Comparison of ENCODE assay signal across 9 cellular contexts in genomic region chr1:150165622-150166612, GRCh38. TPM values are rescaled to one million over a fixed set of nuclear protein-coding genes. Genes with fewer than 3 reads are reported as not detected.
DNase-seq lines count a peak whose midpoint lies in the region; ATAC-seq and TF ChIP-seq lines count a peak whose summit lies in the region.
"Had no signal": no experiment of that assay in that cellular context is flagged by ENCODE, and none has a peak within 500 bp of the region (broad histone marks: within the 10 kb centered on the region; RNA-seq: fewer than 3 reads in every experiment).

No MANE protein-coding gene starts in this region.

- peak; percentile 26 to 45 (median 37) for DNase-seq in CD4-positive, CD25-positive, alpha-beta regulatory T cell
- peak; percentile 57 for DNase-seq in HCEC 1CT
- DNase-seq in Panc1 (ENCODE audit: low read depth, low spot score) = peak; percentile 36
- DNase-seq in activated naive CD4-positive, alpha-beta T cell treated with anti-CD3 and anti-CD28 coated beads for 36 hours = peak; percentile 73
- no peak for DNase-seq in NCI-H226
- DNase-seq in superior temporal gyrus (ENCODE audit: extremely low spot score) = no peak

- H3K4me3 ChIP-seq in CD4-positive, CD25-positive, alpha-beta regulatory T cell (ENCODE audit: low read depth, low read length) = no peak overlapping the region
- H3K4me3 ChIP-seq in Panc1 (ENCODE audit: low read depth in 2 of 2, low read length in 2 of 2) (no peak overlapping the region), iPS-20b (ENCODE audit: low read length) (no peak overlapping the region)

- CTCF ChIA-PET in Panc1 (lab: Charles Lee) = interaction anchor here (0.5 to 1.7 kb wide), 2 partner anchors 31 to 93 kb away, joined by 3 to 4 read pairs; no protein-coding TSS in a partner anchor
- CTCF ChIA-PET in activated naive CD4-positive, alpha-beta T cell treated with anti-CD3 and anti-CD28 coated beads for 36 hours (lab: Charles Lee) = interaction anchor here (0.8 to 12.0 kb wide), 22 partner anchors 8 to 278 kb away, joined by 3 to 122 read pairs (median 4); partner anchors contain the start of genes OTUD7B and PLEKHO1

- no peaks in the 10 kb centered on the region for H3K9me3 ChIP-seq in CD4-positive, CD25-positive, alpha-beta regulatory T cell (ENCODE audit: control insufficient read depth in 2 of 2, low read length in 2 of 2)
- H3K9me3 ChIP-seq in Panc1 (ENCODE audit: control insufficient read depth, insufficient read depth, low read depth, low read length) = no peaks in the 10 kb centered on the region
- no peaks in the 10 kb centered on the region for H3K9me3 ChIP-seq in iPS-20b (ENCODE audit: insufficient read depth, low read depth, low read length)

- intact Hi-C loops in Panc1 (cut with micrococcal nuclease; ENCODE audit: unreplicated experiment) = loop anchor here (5.0 kb wide), 1 partner anchor 204 kb away; no protein-coding TSS in a partner anchor
- intact Hi-C loops in activated naive CD4-positive, alpha-beta T cell treated with anti-CD3 and anti-CD28 coated beads for 36 hours (cut with micrococcal nuclease) = loop anchor here (1.0 to 5.0 kb wide), 2 partner anchors 204 to 274 kb away; no protein-coding TSS in a partner anchor

- in situ Hi-C loops in Panc1 (cut with HindIII; ENCODE audit: low pct_unique_long_range_greater_than_20kb, low sequenced_read_pairs) = no loop called here

- no peak overlapping the region for H3K4me3 Mint-ChIP-seq in CD4-positive, CD25-positive, alpha-beta regulatory T cell
- H3K4me3 Mint-ChIP-seq in activated naive CD4-positive, alpha-beta T cell treated with anti-CD3 and anti-CD28 coated beads for 36 hours = no peak overlapping the region
- peak overlapping the region; percentile 45 for H3K4me3 Mint-ChIP-seq in stimulated activated memory B cell treated with anti-CD40 and anti-IgM and Interleukin-4, amounts not matched to agents 10 μg/mL and 1 μg/mL and 100 μg/mL, for 72 hours
- H3K4me3 Mint-ChIP-seq: natural killer cell treated with Interleukin-12 subunit alpha and Interleukin-12 subunit beta and Interleukin-15 and Interleukin-18, amount 100 ng/mL, for 72 hours had no signal

- ATAC-seq in CD4-positive, CD25-positive, alpha-beta regulatory T cell (ENCODE audit: low read depth in 2 of 2) = no peak
- peak; percentile 42; the same call in 1 of the 2 replicates for ATAC-seq in Panc1
- no peak for ATAC-seq in stimulated activated memory B cell treated with anti-CD40 and anti-IgM and Interleukin-4, amounts not matched to agents 10 μg/mL and 1 μg/mL and 100 μg/mL, for 72 hours

- no TSS peak for BruUV-seq in Panc1 (replicated peaks; lab: Mats Ljungman, UMichigan)

- peaks cover 3% of the 10 kb centered on the region for H3K4me1 ChIP-seq in CD4-positive, CD25-positive, alpha-beta regulatory T cell (ENCODE audit: control insufficient read depth, insufficient read depth, low read length, poor library complexity, severe bottlenecking)
- H3K4me1 ChIP-seq in Panc1 (ENCODE audit: control insufficient read depth, insufficient read depth, low read length) (no peaks in the 10 kb centered on the region), iPS-20b (ENCODE audit: insufficient read depth, low read length) (peaks cover 23% of the 10 kb centered on the region; the same call in 1 of the 2 replicates)

- TF ChIP-seq CTCF in Panc1 (IDR thresholded peaks at IDR 0.05) = peak; percentile 78

- H3K9ac ChIP-seq in iPS-20b (ENCODE audit: low read depth, low read length) = peak overlapping the region; percentile 6; the same call in 1 of the 2 replicates

- H3K27ac Mint-ChIP-seq in CD4-positive, CD25-positive, alpha-beta regulatory T cell = peak overlapping the region in 2 of 3 donors; percentile 12 to 76
- no peak overlapping the region for H3K27ac Mint-ChIP-seq in activated naive CD4-positive, alpha-beta T cell treated with anti-CD3 and anti-CD28 coated beads for 36 hours
- peak overlapping the region; percentile 88 for H3K27ac Mint-ChIP-seq in stimulated activated memory B cell treated with anti-CD40 and anti-IgM and Interleukin-4, amounts not matched to agents 10 μg/mL and 1 μg/mL and 100 μg/mL, for 72 hours

- H3K27me3 Mint-ChIP-seq in CD4-positive, CD25-positive, alpha-beta regulatory T cell = no peaks in the 10 kb centered on the region
- no peaks in the 10 kb centered on the region for H3K27me3 Mint-ChIP-seq in activated naive CD4-positive, alpha-beta T cell treated with anti-CD3 and anti-CD28 coated beads for 36 hours (ENCODE audit: low read depth)
- no peaks in the 10 kb centered on the region for H3K27me3 Mint-ChIP-seq in stimulated activated memory B cell treated with anti-CD40 and anti-IgM and Interleukin-4, amounts not matched to agents 10 μg/mL and 1 μg/mL and 100 μg/mL, for 72 hours
- H3K27me3 Mint-ChIP-seq: natural killer cell treated with Interleukin-12 subunit alpha and Interleukin-12 subunit beta and Interleukin-15 and Interleukin-18, amount 100 ng/mL, for 72 hours had no signal

- no peak overlapping the region for H3K27ac ChIP-seq in CD4-positive, CD25-positive, alpha-beta regulatory T cell (ENCODE audit: insufficient read depth, low read length, poor library complexity, severe bottlenecking)
- H3K27ac ChIP-seq in Panc1 (ENCODE audit: low read length) = no peak overlapping the region
- H3K27ac ChIP-seq in iPS-20b (ENCODE audit: low read length) = no peak overlapping the region

- no peaks in the 10 kb centered on the region for H3K36me3 ChIP-seq in CD4-positive, CD25-positive, alpha-beta regulatory T cell (ENCODE audit: control insufficient read depth, insufficient read depth, low read length)
- no peaks in the 10 kb centered on the region for H3K36me3 ChIP-seq in Panc1 (ENCODE audit: control insufficient read depth, insufficient read depth, low read length)
- H3K36me3 ChIP-seq in iPS-20b (ENCODE audit: insufficient read depth, low read depth, low read length) = no peaks in the 10 kb centered on the region; the same call in 1 of the 2 replicates

- H3K27me3 ChIP-seq in CD4-positive, CD25-positive, alpha-beta regulatory T cell (ENCODE audit: control insufficient read depth, insufficient read depth, low read length) = no peaks in the 10 kb centered on the region
- H3K27me3 ChIP-seq in Panc1 (ENCODE audit: control insufficient read depth, insufficient read depth, low read length) (no peaks in the 10 kb centered on the region), iPS-20b (ENCODE audit: insufficient read depth, low read length) (no peaks in the 10 kb centered on the region)

- POLR2A ChIA-PET in Panc1 (lab: Charles Lee) = no interaction called here

- H3K9me3 Mint-ChIP-seq in CD4-positive, CD25-positive, alpha-beta regulatory T cell = no peaks in the 10 kb centered on the region
- no peaks in the 10 kb centered on the region for H3K9me3 Mint-ChIP-seq in activated naive CD4-positive, alpha-beta T cell treated with anti-CD3 and anti-CD28 coated beads for 36 hours
- H3K9me3 Mint-ChIP-seq in stimulated activated memory B cell treated with anti-CD40 and anti-IgM and Interleukin-4, amounts not matched to agents 10 μg/mL and 1 μg/mL and 100 μg/mL, for 72 hours = no peaks in the 10 kb centered on the region
- H3K9me3 Mint-ChIP-seq: natural killer cell treated with Interleukin-12 subunit alpha and Interleukin-12 subunit beta and Interleukin-15 and Interleukin-18, amount 100 ng/mL, for 72 hours had no signal

- peaks cover 7 to 31% (median 10%) of the 10 kb centered on the region in 4 donors for H3K4me1 Mint-ChIP-seq in CD4-positive, CD25-positive, alpha-beta regulatory T cell
- H3K4me1 Mint-ChIP-seq in activated naive CD4-positive, alpha-beta T cell treated with anti-CD3 and anti-CD28 coated beads for 36 hours (ENCODE audit: low read depth) = peaks cover 24% of the 10 kb centered on the region
- peaks cover 53% of the 10 kb centered on the region for H3K4me1 Mint-ChIP-seq in stimulated activated memory B cell treated with anti-CD40 and anti-IgM and Interleukin-4, amounts not matched to agents 10 μg/mL and 1 μg/mL and 100 μg/mL, for 72 hours

- H3K36me3 Mint-ChIP-seq in CD4-positive, CD25-positive, alpha-beta regulatory T cell = peaks cover 3% of the 10 kb centered on the region
- no peaks in the 10 kb centered on the region for H3K36me3 Mint-ChIP-seq in activated naive CD4-positive, alpha-beta T cell treated with anti-CD3 and anti-CD28 coated beads for 36 hours (ENCODE audit: low read depth)
- no peaks in the 10 kb centered on the region for H3K36me3 Mint-ChIP-seq in stimulated activated memory B cell treated with anti-CD40 and anti-IgM and Interleukin-4, amounts not matched to agents 10 μg/mL and 1 μg/mL and 100 μg/mL, for 72 hours
- H3K36me3 Mint-ChIP-seq: natural killer cell treated with Interleukin-12 subunit alpha and Interleukin-12 subunit beta and Interleukin-15 and Interleukin-18, amount 100 ng/mL, for 72 hours had no signal

RNA-seq across cellular contexts. Expression of gene PLEKHO1, which starts 16.2 kb away (rescaled TPM):
- total RNA-seq in CD4-positive, CD25-positive, alpha-beta regulatory T cell = 61.0 TPM
- 10 to 100 TPM; 21.5 to 31.5 (median 27.5) TPM for polyA plus RNA-seq in CD4-positive, CD25-positive, alpha-beta regulatory T cell
- 9.1 TPM for total RNA-seq in Panc1 (2021; ENCODE audit: unreplicated experiment)
- polyA plus RNA-seq in Panc1 (2012; ENCODE audit: insufficient read length) = 10.8 TPM
- 1 to 10 TPM; 4.4 to 4.7 TPM for total RNA-seq in activated naive CD4-positive, alpha-beta T cell treated with anti-CD3 and anti-CD28 coated beads for 36 hours

Comparison
In these comparisons a context has a peak if more than half of its experiments do, and no peak if none do; other contexts are left out.
1. DNase-seq: peak in CD4-positive, CD25-positive, alpha-beta regulatory T cell (3 of 3), HCEC 1CT (single experiment), Panc1 (single experiment) and activated naive CD4-positive, alpha-beta T cell treated with anti-CD3 and anti-CD28 coated beads for 36 hours (single experiment); none in NCI-H226 (single experiment) and superior temporal gyrus (single experiment).